In genomic region chr1:243944429-243945160, GRCh38 we compare ENCODE assay signal across 11 cellular contexts.
A peak's percentile ranks its signal among the peaks of the same experiment; 100 is the strongest.
DNase-seq lines count a peak whose midpoint lies in the region; ATAC-seq and TF ChIP-seq lines count a peak whose summit lies in the region.
"Had no signal": no experiment of that assay in that cellular context is flagged by ENCODE, and none has a peak within 500 bp of the region (broad histone marks: within the 10 kb centered on the region; RNA-seq: fewer than 3 reads in every experiment).

No MANE protein-coding gene starts in this region.

- no peak overlapping the region for H3K23ac ChIP-seq in mesendoderm (ENCODE audit: low read length)

- ATAC-seq in GM23338 = peak; percentile 83
- ATAC-seq: effector memory CD8-positive, alpha-beta T cell had no signal

- H3K4me1 ChIP-seq in GM23338 (ENCODE audit: insufficient read depth) (peaks cover 24% of the 10 kb centered on the region), mesendoderm (ENCODE audit: control insufficient read depth, low read depth, low read length) (no peaks in the 10 kb centered on the region), tibial artery (no peaks in the 10 kb centered on the region)
- H3K4me1 ChIP-seq: prostate gland had no signal

- H2AFZ ChIP-seq in GM23338 = peak overlapping the region; percentile 53; the same call in 1 of the 2 replicates

- TF ChIP-seq CTCF in GM23338 (conservative IDR thresholded peaks at IDR 0.05; ENCODE audit: low read depth in 2 of 2) (no peak), RWPE1 (conservative IDR thresholded peaks at IDR 0.05; ENCODE audit: low read depth) (no peak), tibial artery (IDR thresholded peaks at IDR 0.05) (no peak)

- no peaks in the 10 kb centered on the region for H3F3A ChIP-seq in GM23338 (replicated peaks; ENCODE audit: low read depth)

- H4K5ac ChIP-seq in mesendoderm (ENCODE audit: low read length) = no peak overlapping the region

- H3K4me3 Mint-ChIP-seq in GM23338 = peak overlapping the region; percentile 36; the same call in 2 of the 3 replicates
- no peak overlapping the region for H3K4me3 Mint-ChIP-seq in activated naive CD8-positive, alpha-beta T cell treated with anti-CD3 and anti-CD28 coated beads for 36 hours
- H3K4me3 Mint-ChIP-seq: effector memory CD8-positive, alpha-beta T cell had no signal

- H3K27me3 ChIP-seq in GM23338 (ENCODE audit: insufficient read depth) = peaks cover 23% of the 10 kb centered on the region
- no peaks in the 10 kb centered on the region for H3K27me3 ChIP-seq in mesendoderm (ENCODE audit: insufficient read depth, low read length, poor library complexity)
- H3K27me3 ChIP-seq in tibial artery = peaks cover 0 to 4% of the 10 kb centered on the region in 2 donors

- H3K4ac ChIP-seq in mesendoderm (ENCODE audit: low read depth, low read length) = no peak overlapping the region

- H3K4me1 Mint-ChIP-seq in GM23338 = peaks cover 29% of the 10 kb centered on the region
- H3K4me1 Mint-ChIP-seq in activated naive CD8-positive, alpha-beta T cell treated with anti-CD3 and anti-CD28 coated beads for 36 hours = peaks cover 3% of the 10 kb centered on the region

- H3K36me3 ChIP-seq in GM23338 (ENCODE audit: insufficient read depth) (no peaks in the 10 kb centered on the region), mesendoderm (ENCODE audit: control insufficient read depth, insufficient read depth, low read length) (no peaks in the 10 kb centered on the region), tibial artery (no peaks in the 10 kb centered on the region)
- H3K36me3 ChIP-seq: prostate gland, tibial nerve had no signal

- H3K79me2 ChIP-seq in GM23338 (replicated peaks; ENCODE audit: insufficient read depth) (no peaks in the 10 kb centered on the region), mesendoderm (ENCODE audit: control insufficient read depth, insufficient read depth, low read length) (no peaks in the 10 kb centered on the region)

- H2BK120ac ChIP-seq in mesendoderm (ENCODE audit: low read depth, low read length) = no peak overlapping the region

- intact Hi-C loops in tibial artery (cut with DNase I; ENCODE audit: low total_unique reads) = no loop called here

- H3K36me3 Mint-ChIP-seq in GM23338 (ENCODE audit: low read depth) = no peaks in the 10 kb centered on the region; the same call in 2 of the 3 replicates
- no peaks in the 10 kb centered on the region for H3K36me3 Mint-ChIP-seq in activated naive CD8-positive, alpha-beta T cell treated with anti-CD3 and anti-CD28 coated beads for 36 hours

- POLR2A ChIA-PET in RWPE1 (lab: Yijun Ruan, JAX; ENCODE audit: low non-redundant PET) = no interaction called here

- no peak overlapping the region for H2BK5ac ChIP-seq in mesendoderm (ENCODE audit: low read length)

- peak overlapping the region; percentile 74 for H3K4me2 ChIP-seq in GM23338
- H3K4me2 ChIP-seq in mesendoderm (ENCODE audit: low read length) = no peak overlapping the region

- H2BK15ac ChIP-seq in mesendoderm (replicated peaks; ENCODE audit: low read depth) = no peak overlapping the region

- no peaks in the 10 kb centered on the region for H3K9me3 Mint-ChIP-seq in GM23338
- no peaks in the 10 kb centered on the region for H3K9me3 Mint-ChIP-seq in activated naive CD8-positive, alpha-beta T cell treated with anti-CD3 and anti-CD28 coated beads for 36 hours
- H3K9me3 Mint-ChIP-seq: effector memory CD8-positive, alpha-beta T cell had no signal

- CTCF ChIA-PET in RWPE1 (lab: Yijun Ruan, JAX) = no interaction called here

- H3K79me1 ChIP-seq in mesendoderm (ENCODE audit: low read length) = no peaks in the 10 kb centered on the region

- H3K18ac ChIP-seq in mesendoderm (ENCODE audit: low read length) = no peak overlapping the region

- H3K27me3 Mint-ChIP-seq in GM23338 (ENCODE audit: insufficient read depth, low read depth, poor library complexity) = peaks cover 18% of the 10 kb centered on the region
- peaks cover 5% of the 10 kb centered on the region for H3K27me3 Mint-ChIP-seq in activated naive CD8-positive, alpha-beta T cell treated with anti-CD3 and anti-CD28 coated beads for 36 hours

- DNase-seq in GM23338 (ENCODE audit: low spot score) (peak; percentile 89), RWPE1 (ENCODE audit: low spot score) (peak; percentile 83), epithelial cell of prostate (ENCODE audit: low read depth, low spot score) (peak; percentile 91), mesendoderm (peak; percentile 93), tibial artery (no peak), NCI-H82 (lab: John Stamatoyannopoulos, UW) (no peak)
- DNase-seq in activated CD4-positive, alpha-beta T cell treated with anti-CD3 and anti-CD28 coated beads, Interleukin-2, amount 50 U/mL, for 48 hours = no peak
- DNase-seq in activated naive CD8-positive, alpha-beta T cell treated with anti-CD3 and anti-CD28 coated beads for 36 hours = no peak
- DNase-seq: effector memory CD8-positive, alpha-beta T cell had no signal

- no peak overlapping the region for H4K8ac ChIP-seq in mesendoderm (ENCODE audit: low read depth, low read length)

- no peak overlapping the region for H2AK5ac ChIP-seq in mesendoderm (ENCODE audit: low read length)

- no peak overlapping the region for H3K27ac Mint-ChIP-seq in GM23338
- H3K27ac Mint-ChIP-seq in activated naive CD8-positive, alpha-beta T cell treated with anti-CD3 and anti-CD28 coated beads for 36 hours = no peak overlapping the region
- H3K27ac Mint-ChIP-seq: effector memory CD8-positive, alpha-beta T cell had no signal

- H4K20me1 ChIP-seq in GM23338 (replicated peaks; ENCODE audit: insufficient read depth) = no peaks in the 10 kb centered on the region

- 0 out of 2 replicates have a peak, but pooled peaks cover 3% of the 10 kb centered on the region for H3K9me2 ChIP-seq in GM23338 (ENCODE audit: insufficient read depth)

- H3K27ac ChIP-seq in GM23338 (ENCODE audit: low read depth) = no peak overlapping the region
- H3K27ac ChIP-seq in RWPE1 = no peak overlapping the region
- H3K27ac ChIP-seq in epithelial cell of prostate = no peak overlapping the region
- H3K27ac ChIP-seq in mesendoderm (ENCODE audit: low read depth, low read length) = no peak overlapping the region
- H3K27ac ChIP-seq in tibial artery = no peak overlapping the region
- H3K27ac ChIP-seq: prostate gland, tibial nerve had no signal

- H3K4me3 ChIP-seq in GM23338 (peak overlapping the region; percentile 45), mesendoderm (ENCODE audit: low read length) (no peak overlapping the region), tibial artery (no peak overlapping the region)
- H3K4me3 ChIP-seq: prostate gland, tibial nerve had no signal

- no CpG with 5 or more reads among the region's 21 CpGs for WGBS in mesendoderm (ENCODE audit: extremely low coverage, insufficient coverage, low lambda C conversion rate)

- H3K9me3 ChIP-seq in tibial artery = no peaks in the 10 kb centered on the region
- H3K9me3 ChIP-seq: prostate gland, tibial nerve had no signal

- no peak overlapping the region for H3K56ac ChIP-seq in mesendoderm (ENCODE audit: low read length)

- H3K9ac ChIP-seq in mesendoderm (ENCODE audit: low read length) = no peak overlapping the region

TF ChIP-seq in GM23338, 12 proteins besides CTCF, POLR2A, EP300 and RAD21:
- TF ChIP-seq EZH2 (IDR thresholded peaks at IDR 0.05; ENCODE audit: low read depth, unreplicated experiment) = no peak
- 0 out of 2 replicates have a peak, but pooled peaks have one; percentile 12 for TF ChIP-seq NANOG (IDR thresholded peaks at IDR 0.05; ENCODE audit: borderline replicate concordance)
- TF ChIP-seq REST (IDR thresholded peaks at IDR 0.05; ENCODE audit: unreplicated experiment) = peak; percentile 93
TF ChIP-seq in GM23338: peak in this region for 2.

Comparison
In these comparisons a context has a peak if more than half of its experiments do, and no peak if none do; other contexts are left out.
1. DNase-seq: peak in GM23338 (single experiment), RWPE1 (single experiment), epithelial cell of prostate (single experiment) and mesendoderm (single experiment); none in activated CD4-positive, alpha-beta T cell treated with anti-CD3 and anti-CD28 coated beads, Interleukin-2, amount 50 U/mL, for 48 hours (0 of 2), tibial artery (0 of 2), activated naive CD8-positive, alpha-beta T cell treated with anti-CD3 and anti-CD28 coated beads for 36 hours (single experiment) and NCI-H82 (single experiment).